In the genomic region with DNA sequence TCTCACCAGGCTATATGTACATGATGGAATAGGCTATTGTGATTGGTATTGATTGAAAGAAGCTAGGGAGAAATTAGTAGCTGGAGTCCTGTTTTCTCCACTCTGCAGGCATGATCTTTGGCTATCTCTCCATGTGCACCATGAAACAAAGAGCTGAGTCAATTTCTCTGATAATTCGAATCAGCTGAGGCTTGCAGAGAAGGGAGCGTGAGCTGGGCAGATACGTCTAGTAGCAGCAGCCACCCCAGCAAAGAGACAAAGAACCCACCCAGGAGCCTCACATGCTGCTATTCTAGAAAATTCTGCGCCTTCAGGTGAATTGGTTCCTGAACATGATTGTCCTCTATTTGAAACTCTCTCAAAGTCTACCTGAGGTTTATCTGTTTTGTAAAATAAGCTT, we compare ENCODE assay signal across 15 cellular contexts. TPM values are rescaled to one million over a fixed set of nuclear protein-coding genes. Genes with fewer than 3 reads are reported as not detected.
DNase-seq lines count a peak whose midpoint lies in the region; ATAC-seq and TF ChIP-seq lines count a peak whose summit lies in the region.
"Had no signal": no experiment of that assay in that cellular context is flagged by ENCODE, and none has a peak within 500 bp of the region (broad histone marks: within the 10 kb centered on the region; RNA-seq: fewer than 3 reads in every experiment).

No MANE protein-coding gene starts in this region.

- no peaks in the 10 kb centered on the region for H3K4me1 ChIP-seq in GM23338 (ENCODE audit: insufficient read depth)
- H3K4me1 ChIP-seq: A549 had no signal

- H3K36me3 Mint-ChIP-seq in GM23338 (ENCODE audit: low read depth) = no peaks in the 10 kb centered on the region

- no peak overlapping the region for H3K27ac Mint-ChIP-seq in GM23338
- H3K27ac Mint-ChIP-seq: CD4-positive, alpha-beta T cell; H9 had no signal

- peaks cover 3% of the 10 kb centered on the region for H3K27me3 Mint-ChIP-seq in GM23338 (ENCODE audit: insufficient read depth, low read depth, poor library complexity)

- no peak overlapping the region for H3K4me2 ChIP-seq in GM23338
- H3K4me2 ChIP-seq: A549 had no signal

- no peak for ATAC-seq in GM23338
- no peak for ATAC-seq in GM21526 (IDR thresholded peaks at IDR 0.05; ENCODE audit: low FRiP score, unreplicated experiment)
- ATAC-seq in GM21825 (IDR thresholded peaks at IDR 0.05; ENCODE audit: unreplicated experiment) = no peak
- ATAC-seq: A549 had no signal

- no peaks in the 10 kb centered on the region for H4K20me1 ChIP-seq in GM23338 (replicated peaks; ENCODE audit: insufficient read depth)

- H3K36me3 ChIP-seq in GM23338 (ENCODE audit: insufficient read depth) = no peaks in the 10 kb centered on the region

- no peak overlapping the region for H3K4me3 Mint-ChIP-seq in GM23338
- H3K4me3 Mint-ChIP-seq: CD4-positive, alpha-beta T cell; H9 had no signal

- H3K79me2 ChIP-seq in GM23338 (replicated peaks; ENCODE audit: insufficient read depth) = no peaks in the 10 kb centered on the region

- H3K27me3 ChIP-seq in GM23338 (ENCODE audit: insufficient read depth) = no peaks in the 10 kb centered on the region

- DNase-seq in GM23338 (ENCODE audit: low spot score) (no peak), caudate nucleus (lab: John Stamatoyannopoulos, UW) (no peak), medulla oblongata (ENCODE audit: extremely low spot score) (peak; percentile 26), superior temporal gyrus (ENCODE audit: extremely low spot score) (peak; percentile 53), SIG-M5 treated with dmso at 0.1 percent for 504 hours (lab: John Stamatoyannopoulos, UW; ENCODE audit: unreplicated experiment) (no peak)
- no peak for DNase-seq in activated effector memory CD4-positive, alpha-beta T cell treated with anti-CD3 and anti-CD28 coated beads, Interleukin-2, amount 50 U/mL, for 16 hours
- DNase-seq: AML-193; Caco-2; CD4-positive, alpha-beta T cell; H9 had no signal

- peaks cover 2% of the 10 kb centered on the region; the same call in 2 of the 3 replicates for H3K4me1 Mint-ChIP-seq in GM23338

- no peaks in the 10 kb centered on the region for H3K9me3 Mint-ChIP-seq in GM23338
- H3K9me3 Mint-ChIP-seq: CD4-positive, alpha-beta T cell had no signal

- no peak for TF ChIP-seq CTCF in GM23338 (conservative IDR thresholded peaks at IDR 0.05; ENCODE audit: low read depth in 2 of 2)

- H2AFZ ChIP-seq in GM23338 = 0 out of 2 replicates have a peak overlapping the region, but pooled peaks have one; percentile 52

- H3K4me3 ChIP-seq in GM23338 = no peak overlapping the region
- H3K4me3 ChIP-seq: A549 had no signal

- H3K27ac ChIP-seq in GM23338 (ENCODE audit: low read depth) = no peak overlapping the region
- peak overlapping the region; percentile 2 for H3K27ac ChIP-seq in caudate nucleus (ENCODE audit: low read depth, low read length)
- H3K27ac ChIP-seq: 22Rv1, A549, C4-2B had no signal

- H3F3A ChIP-seq in GM23338 (replicated peaks; ENCODE audit: low read depth) = no peaks in the 10 kb centered on the region

- no peaks in the 10 kb centered on the region for H3K9me2 ChIP-seq in GM23338 (ENCODE audit: insufficient read depth)

TF ChIP-seq in GM23338, 12 proteins besides CTCF, POLR2A, EP300 and RAD21 (continues in another document):
- TF ChIP-seq ETS1 (IDR thresholded peaks at IDR 0.05) (no peak), NANOG (IDR thresholded peaks at IDR 0.05; ENCODE audit: borderline replicate concordance) (no peak), ZNF331 (CRISPR knock-in tag; IDR thresholded peaks at IDR 0.05; ENCODE audit: low read depth) (no peak), CREB1 (CRISPR knock-in tag; IDR thresholded peaks at IDR 0.05; ENCODE audit: low read depth) (no peak), REST (IDR thresholded peaks at IDR 0.05; ENCODE audit: unreplicated experiment) (no peak), ZNF114 (CRISPR knock-in tag; IDR thresholded peaks at IDR 0.05) (no peak)

RNA-seq across cellular contexts. Expression of gene SGK1, which starts 6.9 kb away (rescaled TPM):
- total RNA-seq in GM23338 (2014; rRNA removed; shearing (Covaris generic)) = 34.2 and 37.2 TPM in 2 replicates
- polyA plus RNA-seq in GM23338 (2016; fragmentation: Nextera tagmentation; extraction: Ambion mirVana) = 15.0 and 16.3 TPM in 2 replicates

Comparison
In these comparisons a context has a peak if more than half of its experiments do, and no peak if none do; other contexts are left out.
1. DNase-seq: peak in medulla oblongata (single experiment) and superior temporal gyrus (single experiment); none in GM23338 (single experiment), caudate nucleus (0 of 61), activated effector memory CD4-positive, alpha-beta T cell treated with anti-CD3 and anti-CD28 coated beads, Interleukin-2, amount 50 U/mL, for 16 hours (single experiment) and SIG-M5 treated with dmso at 0.1 percent for 504 hours (single experiment).